ENCODE assay signal across 27 cellular contexts in genomic region chr3:135325726-135326245, GRCh38.
DNase-seq lines count a peak whose midpoint lies in the region; ATAC-seq and TF ChIP-seq lines count a peak whose summit lies in the region.
"Had no signal": no experiment of that assay in that cellular context is flagged by ENCODE, and none has a peak within 500 bp of the region (broad histone marks: within the 10 kb centered on the region; RNA-seq: fewer than 3 reads in every experiment).

No MANE protein-coding gene starts in this region.

- peak; percentile 40 to 73 (median 45) for DNase-seq in NCI-H1417 (lab: John Stamatoyannopoulos, UW)
- no peak for DNase-seq in NCI-H1417 treated with DMSO at 0.1 percent for 48 hours (lab: John Stamatoyannopoulos, UW)
- peak; percentile 14 for DNase-seq in NCI-H1694 treated with DMSO at 0.1 percent for 48 hours (lab: John Stamatoyannopoulos, UW)
- no peak for DNase-seq in upper lobe of right lung
- no peak for DNase-seq in natural killer cell treated with Interleukin-12 subunit alpha and Interleukin-12 subunit beta and Interleukin-15 and Interleukin-18, amount 100 ng/mL, for 72 hours (ENCODE audit: low spot score)
- DNase-seq: activated CD4-positive, alpha-beta T cell treated with anti-CD3 and anti-CD28 coated beads, Interleukin-2, amount 10 ng/mL, durations not matched to agents 7 days and 5 days; activated CD8-positive, alpha-beta memory T cell treated with anti-CD3 and anti-CD28 coated beads, Interleukin-2, amount 10 ng/mL, durations not matched to agents 7 days and 5 days; AML-193; central memory CD4-positive, alpha-beta T cell; Kasumi-1; left lung; naive thymus-derived CD8-positive, alpha-beta T cell; ovary; PC-3; stimulated activated CD4-positive, alpha-beta T cell treated with anti-CD3 and anti-CD28 coated beads, Interleukin-4, amount 100 ng/mL, for 24 hours; stimulated activated naive CD8-positive, alpha-beta T cell treated with anti-CD3 and anti-CD28 coated beads, Interleukin-15, Interleukin-2, amounts not matched to agents 100 U/mL and 50 U/mL, for 24 hours had no signal

- H3K4me1 Mint-ChIP-seq in natural killer cell treated with Interleukin-12 subunit alpha and Interleukin-12 subunit beta and Interleukin-15 and Interleukin-18, amount 100 ng/mL, for 72 hours (ENCODE audit: low read depth in 2 of 2), result no peaks in the 10 kb centered on the region
- H3K4me1 Mint-ChIP-seq: activated CD4-positive, alpha-beta T cell treated with anti-CD3 and anti-CD28 coated beads, Interleukin-2, amount 10 ng/mL, durations not matched to agents 7 days and 5 days; activated CD8-positive, alpha-beta memory T cell treated with anti-CD3 and anti-CD28 coated beads, Interleukin-2, amount 10 ng/mL, durations not matched to agents 7 days and 5 days; naive thymus-derived CD8-positive, alpha-beta T cell had no signal

- H3K27ac Mint-ChIP-seq in natural killer cell treated with Interleukin-12 subunit alpha and Interleukin-12 subunit beta and Interleukin-15 and Interleukin-18, amount 100 ng/mL, for 72 hours, result no peak overlapping the region
- H3K27ac Mint-ChIP-seq: activated CD4-positive, alpha-beta T cell treated with anti-CD3 and anti-CD28 coated beads, Interleukin-2, amount 10 ng/mL, durations not matched to agents 7 days and 5 days; activated CD8-positive, alpha-beta memory T cell treated with anti-CD3 and anti-CD28 coated beads, Interleukin-2, amount 10 ng/mL, durations not matched to agents 7 days and 5 days; activated naive CD8-positive, alpha-beta T cell; activated T-helper 1 cell treated with anti-CD3 and anti-CD28 coated beads, Interleukin-12 subunit alpha, Interleukin-12 subunit beta, Interleukin-2, Interleukin-4 antibody, amounts not matched to agents 30 ng/mL and 10 ng/mL and 1 ng/mL, durations not matched to agents 14 hours and 24 hours and 36 hours; mesothelial cell of epicardium; naive thymus-derived CD8-positive, alpha-beta T cell; T-helper 2 cell treated with Interferon-gamma antibody and Interleukin-4, amounts not matched to agents 5 μg/mL and 100 μg/mL, for 36 hours had no signal

- H3K4me3 ChIP-seq in BLaER1 (no peak overlapping the region), OCI-LY3 (ENCODE audit: low read length) (no peak overlapping the region), upper lobe of right lung (no peak overlapping the region)
- H3K4me3 ChIP-seq: ascending aorta, heart right ventricle, left lung, ovary, SK-N-MC had no signal

- no peaks in the 10 kb centered on the region for H3K79me2 ChIP-seq in OCI-LY3 (ENCODE audit: low read length)

- H3K27me3 Mint-ChIP-seq in natural killer cell treated with Interleukin-12 subunit alpha and Interleukin-12 subunit beta and Interleukin-15 and Interleukin-18, amount 100 ng/mL, for 72 hours, result no peaks in the 10 kb centered on the region
- H3K27me3 Mint-ChIP-seq: activated CD4-positive, alpha-beta T cell treated with anti-CD3 and anti-CD28 coated beads, Interleukin-2, amount 10 ng/mL, durations not matched to agents 7 days and 5 days; activated CD8-positive, alpha-beta memory T cell treated with anti-CD3 and anti-CD28 coated beads, Interleukin-2, amount 10 ng/mL, durations not matched to agents 7 days and 5 days had no signal

- intact Hi-C loops in upper lobe of right lung (cut with DNase I), result no loop called here

- H3K9me3 ChIP-seq in BLaER1 (no peaks in the 10 kb centered on the region), OCI-LY3 (ENCODE audit: insufficient read depth, low read length) (no peaks in the 10 kb centered on the region), upper lobe of right lung (no peaks in the 10 kb centered on the region)
- H3K9me3 ChIP-seq: ascending aorta, heart right ventricle, left lung, ovary had no signal

- no peaks in the 10 kb centered on the region for H3K36me3 Mint-ChIP-seq in natural killer cell treated with Interleukin-12 subunit alpha and Interleukin-12 subunit beta and Interleukin-15 and Interleukin-18, amount 100 ng/mL, for 72 hours
- H3K36me3 Mint-ChIP-seq: activated CD8-positive, alpha-beta memory T cell treated with anti-CD3 and anti-CD28 coated beads, Interleukin-2, amount 10 ng/mL, durations not matched to agents 7 days and 5 days; activated naive CD8-positive, alpha-beta T cell; mesothelial cell of epicardium; naive thymus-derived CD8-positive, alpha-beta T cell had no signal

- TF ChIP-seq CTCF in OCI-LY3 (IDR thresholded peaks at IDR 0.05; ENCODE audit: low read depth, low read length) (no peak), upper lobe of right lung (IDR thresholded peaks at IDR 0.05) (no peak)

- H3K9ac ChIP-seq in BLaER1 (no peak overlapping the region), OCI-LY3 (ENCODE audit: low read length) (no peak overlapping the region)

- ATAC-seq in upper lobe of right lung (no peak), GM18498 (IDR thresholded peaks at IDR 0.05; ENCODE audit: unreplicated experiment) (no peak)
- no peak for ATAC-seq in natural killer cell treated with Interleukin-12 subunit alpha and Interleukin-12 subunit beta and Interleukin-15 and Interleukin-18, amount 100 ng/mL, for 72 hours
- ATAC-seq: activated CD8-positive, alpha-beta memory T cell treated with anti-CD3 and anti-CD28 coated beads, Interleukin-2, amount 10 ng/mL, durations not matched to agents 7 days and 5 days; heart right ventricle; left lung; naive thymus-derived CD8-positive, alpha-beta T cell; PC-3; stimulated activated naive CD8-positive, alpha-beta T cell treated with anti-CD3 and anti-CD28 coated beads, Interleukin-15, Interleukin-2, amounts not matched to agents 100 U/mL and 50 U/mL, for 24 hours had no signal

- H3K27ac ChIP-seq in BLaER1 (no peak overlapping the region), OCI-LY3 (ENCODE audit: low read length) (no peak overlapping the region), upper lobe of right lung (no peak overlapping the region)
- H3K27ac ChIP-seq: ascending aorta, heart right ventricle, left lung, ovary, SK-N-MC, VCaP had no signal

- H3K36me3 ChIP-seq in BLaER1 (no peaks in the 10 kb centered on the region), OCI-LY3 (replicated peaks; ENCODE audit: low read depth, low read length) (no peaks in the 10 kb centered on the region), upper lobe of right lung (no peaks in the 10 kb centered on the region)
- H3K36me3 ChIP-seq: ascending aorta, heart right ventricle, left lung, ovary had no signal

- H3K27me3 ChIP-seq in BLaER1 (no peaks in the 10 kb centered on the region), OCI-LY3 (ENCODE audit: low read depth, low read length) (no peaks in the 10 kb centered on the region; the same call in 1 of the 2 replicates), upper lobe of right lung (peaks cover 9% of the 10 kb centered on the region)
- H3K27me3 ChIP-seq: ascending aorta, ovary had no signal

- no peak overlapping the region for H3K4me3 Mint-ChIP-seq in natural killer cell treated with Interleukin-12 subunit alpha and Interleukin-12 subunit beta and Interleukin-15 and Interleukin-18, amount 100 ng/mL, for 72 hours
- H3K4me3 Mint-ChIP-seq: activated CD4-positive, alpha-beta T cell treated with anti-CD3 and anti-CD28 coated beads, Interleukin-2, amount 10 ng/mL, durations not matched to agents 7 days and 5 days; activated CD8-positive, alpha-beta memory T cell treated with anti-CD3 and anti-CD28 coated beads, Interleukin-2, amount 10 ng/mL, durations not matched to agents 7 days and 5 days; activated naive CD8-positive, alpha-beta T cell; activated T-helper 1 cell treated with anti-CD3 and anti-CD28 coated beads, Interleukin-12 subunit alpha, Interleukin-12 subunit beta, Interleukin-2, Interleukin-4 antibody, amounts not matched to agents 30 ng/mL and 10 ng/mL and 1 ng/mL, durations not matched to agents 14 hours and 24 hours and 36 hours; mesothelial cell of epicardium; naive thymus-derived CD8-positive, alpha-beta T cell; T-helper 2 cell treated with Interferon-gamma antibody and Interleukin-4, amounts not matched to agents 5 μg/mL and 100 μg/mL, for 36 hours had no signal

- peaks cover 2% of the 10 kb centered on the region for H3K9me3 Mint-ChIP-seq in natural killer cell treated with Interleukin-12 subunit alpha and Interleukin-12 subunit beta and Interleukin-15 and Interleukin-18, amount 100 ng/mL, for 72 hours
- H3K9me3 Mint-ChIP-seq: activated CD4-positive, alpha-beta T cell treated with anti-CD3 and anti-CD28 coated beads, Interleukin-2, amount 10 ng/mL, durations not matched to agents 7 days and 5 days; mesothelial cell of epicardium; T-helper 2 cell treated with Interferon-gamma antibody and Interleukin-4, amounts not matched to agents 5 μg/mL and 100 μg/mL, for 36 hours had no signal

- no peaks in the 10 kb centered on the region for H4K20me1 ChIP-seq in BLaER1
- no peaks in the 10 kb centered on the region for H4K20me1 ChIP-seq in OCI-LY3 (ENCODE audit: insufficient read depth, low read length)

- H3K4me2 ChIP-seq in BLaER1 (peak overlapping the region; percentile 4; the same call in 1 of the 2 replicates), OCI-LY3 (ENCODE audit: low read length) (peak overlapping the region; percentile 48)

- H3K4me1 ChIP-seq in BLaER1 (peaks cover 14% of the 10 kb centered on the region), OCI-LY3 (ENCODE audit: low read length) (peaks cover 17% of the 10 kb centered on the region), upper lobe of right lung (no peaks in the 10 kb centered on the region)
- H3K4me1 ChIP-seq: ascending aorta, left lung had no signal

- H2AFZ ChIP-seq in OCI-LY3 (ENCODE audit: low read depth, low read length), result no peak overlapping the region

Comparison
In these comparisons a context has a peak if more than half of its experiments do, and no peak if none do; other contexts are left out.
1. DNase-seq: peak in NCI-H1417 (3 of 3) and NCI-H1694 treated with DMSO at 0.1 percent for 48 hours (single experiment); none in NCI-H1417 treated with DMSO at 0.1 percent for 48 hours (single experiment), upper lobe of right lung (single experiment) and natural killer cell treated with Interleukin-12 subunit alpha and Interleukin-12 subunit beta and Interleukin-15 and Interleukin-18, amount 100 ng/mL, for 72 hours (single experiment).